ENCODE assay signal across 8 cellular contexts in genomic region chr3:12840148-12840547, GRCh38. TPM values are rescaled to one million over a fixed set of nuclear protein-coding genes. Genes with fewer than 3 reads are reported as not detected.
DNase-seq lines count a peak whose midpoint lies in the region; ATAC-seq and TF ChIP-seq lines count a peak whose summit lies in the region.
"Not testable (repeated sequence)": the region's sequence is repeated elsewhere in the genome, so short reads cannot be mapped to it uniquely, and the experiment has no call there.

No MANE protein-coding gene starts in this region.

- peaks cover 60% of the 10 kb centered on the region for H3K79me2 ChIP-seq in ACC112 (ENCODE audit: control insufficient read depth, insufficient read depth, low read length, unreplicated experiment)

- H3K36me3 Mint-ChIP-seq in activated naive CD4-positive, alpha-beta T cell treated with anti-CD3 and anti-CD28 coated beads, Interleukin-2, amount 10 ng/mL, durations not matched to agents 7 days and 5 days, result peaks cover 53% of the 10 kb centered on the region
- H3K36me3 Mint-ChIP-seq in naive thymus-derived CD4-positive, alpha-beta T cell, result peaks cover 0 to 36% (median 25%) of the 10 kb centered on the region in 5 donors

- H3K9me3 Mint-ChIP-seq in activated naive CD4-positive, alpha-beta T cell treated with anti-CD3 and anti-CD28 coated beads, Interleukin-2, amount 10 ng/mL, durations not matched to agents 7 days and 5 days; naive thymus-derived CD4-positive, alpha-beta T cell: not testable (repeated sequence)

- H3K27ac ChIP-seq in ACC112 (ENCODE audit: low read depth, low read length) (peak overlapping the region; percentile 79; the same call in 1 of the 2 replicates), SJCRH30 (peak overlapping the region; percentile 98; the same call in 1 of the 2 replicates), spleen (peak overlapping the region in 5 of 8 donors; percentile 93 to 97 (median 95))
- peak overlapping the region; percentile 92 for H3K27ac ChIP-seq in effector memory CD4-positive, alpha-beta T cell (ENCODE audit: insufficient read depth, low read length, poor library complexity, severe bottlenecking)
- not testable (repeated sequence) for H3K27ac ChIP-seq in iPS DF 6.9 (ENCODE audit: low read length)
- peak overlapping the region; percentile 92 for H3K27ac ChIP-seq in naive thymus-derived CD4-positive, alpha-beta T cell (ENCODE audit: low read depth, low read length)

- POLR2A ChIA-PET in naive thymus-derived CD4-positive, alpha-beta T cell (lab: Charles Lee), result interaction anchor here (0.6 to 3.0 kb wide), 8 partner anchors 8 to 1812 kb away, joined by 3 to 30 read pairs (median 9); partner anchors contain the start of genes CAND2 and CCDC174

- TF ChIP-seq POLR2A in spleen (IDR thresholded peaks at IDR 0.05), result not testable (repeated sequence)

- DNase-seq in HAP-1 (ENCODE audit: low spot score in 2 of 2); SJCRH30; activated naive CD4-positive, alpha-beta T cell treated with anti-CD3 and anti-CD28 coated beads, Interleukin-2, amount 10 ng/mL, durations not matched to agents 7 days and 5 days; effector memory CD4-positive, alpha-beta T cell; iPS DF 6.9 (ENCODE audit: low read depth, low spot score); naive thymus-derived CD4-positive, alpha-beta T cell; spleen: not testable (repeated sequence)

- peaks cover 51% of the 10 kb centered on the region for H3K4me1 Mint-ChIP-seq in activated naive CD4-positive, alpha-beta T cell treated with anti-CD3 and anti-CD28 coated beads, Interleukin-2, amount 10 ng/mL, durations not matched to agents 7 days and 5 days
- H3K4me1 Mint-ChIP-seq in naive thymus-derived CD4-positive, alpha-beta T cell, result peaks cover 31 to 54% (median 47%) of the 10 kb centered on the region in 7 donors

- not testable (repeated sequence) for H3K27me3 ChIP-seq in ACC112 (ENCODE audit: insufficient read depth, low read length); HAP-1 (ENCODE audit: low read depth); SJCRH30; effector memory CD4-positive, alpha-beta T cell (replicated peaks; ENCODE audit: control insufficient read depth, insufficient read depth, low read length, poor library complexity, severe bottlenecking); iPS DF 6.9 (ENCODE audit: control insufficient read depth, insufficient read depth, low read length); naive thymus-derived CD4-positive, alpha-beta T cell (ENCODE audit: control insufficient read depth in 2 of 2, insufficient read depth in 2 of 2, low read length in 2 of 2); spleen (replicated peaks in 1 of 7)

- TF ChIP-seq CTCF in spleen (IDR thresholded peaks at IDR 0.05 in 8 of 11, conservative IDR thresholded peaks at IDR 0.05 in 3 of 11), result not testable (repeated sequence)

- H3K4me3 ChIP-seq in ACC112 (ENCODE audit: low read depth, low read length), result peak overlapping the region; percentile 100
- peak overlapping the region; percentile 94 for H3K4me3 ChIP-seq in HAP-1
- peak overlapping the region; percentile 96 for H3K4me3 ChIP-seq in SJCRH30
- peak overlapping the region; percentile 87 for H3K4me3 ChIP-seq in effector memory CD4-positive, alpha-beta T cell (ENCODE audit: insufficient read depth, low read depth, low read length, poor library complexity, severe bottlenecking)
- H3K4me3 ChIP-seq in iPS DF 6.9 (ENCODE audit: low read length), result peak overlapping the region; percentile 92; the same call in 1 of the 2 replicates
- peak overlapping the region; percentile 90 for H3K4me3 ChIP-seq in naive thymus-derived CD4-positive, alpha-beta T cell (ENCODE audit: low read length)
- H3K4me3 ChIP-seq in spleen, result peak overlapping the region; percentile 47 to 96 (median 86)

- H3K4me1 ChIP-seq in ACC112 (ENCODE audit: control insufficient read depth, insufficient read depth, low read length, unreplicated experiment), result peaks cover 37% of the 10 kb centered on the region
- H3K4me1 ChIP-seq in HAP-1, result peaks cover 19% of the 10 kb centered on the region
- not testable (repeated sequence) for H3K4me1 ChIP-seq in SJCRH30; iPS DF 6.9 (ENCODE audit: control insufficient read depth, insufficient read depth, low read length)
- peaks cover 12% of the 10 kb centered on the region for H3K4me1 ChIP-seq in effector memory CD4-positive, alpha-beta T cell (ENCODE audit: control insufficient read depth, insufficient read depth, low read length, poor library complexity, severe bottlenecking)
- H3K4me1 ChIP-seq in naive thymus-derived CD4-positive, alpha-beta T cell (ENCODE audit: control insufficient read depth in 2 of 2, insufficient read depth in 2 of 2, low read length in 2 of 2), result peaks cover 16 to 28% of the 10 kb centered on the region in 2 donors
- peaks cover 16 to 50% (median 42%) of the 10 kb centered on the region in 6 donors for H3K4me1 ChIP-seq in spleen

- WGBS in iPS DF 6.9 (ENCODE audit: insufficient coverage, insufficient read length), result no CpG with 5 or more reads among the region's 10 CpGs
- WGBS in spleen, 5 donors, result 47 to 67% (median 58%) methylated on average over 5 to 10 of the region's 10 CpGs

- not testable (repeated sequence) for ATAC-seq in naive thymus-derived CD4-positive, alpha-beta T cell

- not testable (repeated sequence) for H3K27me3 Mint-ChIP-seq in activated naive CD4-positive, alpha-beta T cell treated with anti-CD3 and anti-CD28 coated beads, Interleukin-2, amount 10 ng/mL, durations not matched to agents 7 days and 5 days; naive thymus-derived CD4-positive, alpha-beta T cell

- H3K36me3 ChIP-seq in ACC112 (ENCODE audit: insufficient read depth, low read length) (peaks cover 58% of the 10 kb centered on the region), HAP-1 (replicated peaks) (peaks cover 60% of the 10 kb centered on the region), SJCRH30 (peaks cover 57% of the 10 kb centered on the region), iPS DF 6.9 (ENCODE audit: control insufficient read depth, insufficient read depth, low read length) (peaks cover 38% of the 10 kb centered on the region), spleen (peaks cover 0 to 52% (median 45%) of the 10 kb centered on the region in 6 donors)
- peaks cover 49% of the 10 kb centered on the region for H3K36me3 ChIP-seq in effector memory CD4-positive, alpha-beta T cell (ENCODE audit: control insufficient read depth, insufficient read depth, low read length)
- H3K36me3 ChIP-seq in naive thymus-derived CD4-positive, alpha-beta T cell (ENCODE audit: control insufficient read depth in 2 of 3, insufficient read depth in 3 of 3, low read length in 3 of 3), result peaks cover 11 to 52% (median 34%) of the 10 kb centered on the region in 3 experiments

- H3K9me3 ChIP-seq in HAP-1; SJCRH30 (replicated peaks); effector memory CD4-positive, alpha-beta T cell (ENCODE audit: control insufficient read depth, low read length); iPS DF 6.9 (ENCODE audit: control insufficient read depth, insufficient read depth, low read length); naive thymus-derived CD4-positive, alpha-beta T cell (ENCODE audit: control insufficient read depth in 2 of 3, low read length in 3 of 3); spleen: not testable (repeated sequence)

- peak overlapping the region; percentile 95 for H3K4me3 Mint-ChIP-seq in activated naive CD4-positive, alpha-beta T cell treated with anti-CD3 and anti-CD28 coated beads, Interleukin-2, amount 10 ng/mL, durations not matched to agents 7 days and 5 days
- H3K4me3 Mint-ChIP-seq in naive thymus-derived CD4-positive, alpha-beta T cell, result peak overlapping the region; percentile 92 to 97 (median 96)

- CTCF ChIA-PET in activated naive CD4-positive, alpha-beta T cell treated with anti-CD3 and anti-CD28 coated beads, Interleukin-2, amount 10 ng/mL, durations not matched to agents 7 days and 5 days (lab: Charles Lee), result interaction anchor here (1.1 to 1.6 kb wide), 3 partner anchors 17 to 53 kb away, joined by 3 to 5 read pairs (median 3); no protein-coding TSS in a partner anchor
- CTCF ChIA-PET in naive thymus-derived CD4-positive, alpha-beta T cell (lab: Charles Lee), result interaction anchor here (2.7 kb wide), 1 partner anchor 30 kb away, joined by 16 read pairs; no protein-coding TSS in a partner anchor

- intact Hi-C loops in naive thymus-derived CD4-positive, alpha-beta T cell (cut with micrococcal nuclease), result loop anchor here (2.0 to 10.0 kb wide), 3 partner anchors 43 to 1339 kb away; partner anchors contain the start of genes CAND2 (in 1 of the 2), LSM3 (in 1 of the 2) and XPC (in 1 of the 2)
- intact Hi-C loops in spleen (cut with DNase I; ENCODE audit: low total_unique reads), result not testable (repeated sequence)

- in situ Hi-C loops in HAP-1 (cut with MboI; ENCODE audit: low sequenced_read_pairs), result not testable (repeated sequence)

- peak overlapping the region; percentile 98 for H3K27ac Mint-ChIP-seq in activated naive CD4-positive, alpha-beta T cell treated with anti-CD3 and anti-CD28 coated beads, Interleukin-2, amount 10 ng/mL, durations not matched to agents 7 days and 5 days
- H3K27ac Mint-ChIP-seq in naive thymus-derived CD4-positive, alpha-beta T cell, result peak overlapping the region; percentile 98 to 100 (median 100)

- not testable (repeated sequence) for H2AFZ ChIP-seq in ACC112 (ENCODE audit: low read length, unreplicated experiment)

RNA-seq across cellular contexts. Expression of gene RPL32, which starts 1.2 kb away (rescaled TPM):
- 3,652 and 3,665 TPM in 2 replicates for total RNA-seq in SJCRH30 (2014; rRNA removed; shearing (Covaris generic))
- 1,000 to 10,000 TPM; 1,890 to 4,471 (median 4,246) TPM for total RNA-seq in naive thymus-derived CD4-positive, alpha-beta T cell
- 1,000 to 10,000 TPM; 4,172 to 4,415 TPM for polyA plus RNA-seq in naive thymus-derived CD4-positive, alpha-beta T cell
- total RNA-seq in spleen, result 1,000 to 10,000 TPM in 6 of 7 donors, 100 to 1,000 TPM in 1; 911 to 1,835 (median 1,346) TPM
- 1,000 to 10,000 TPM; 3,289 to 6,164 (median 6,022) TPM for polyA plus RNA-seq in spleen

RNA-seq across cellular contexts. Expression of gene CAND2, which starts 43.7 kb away (rescaled TPM):
- total RNA-seq in SJCRH30 (2014; rRNA removed; shearing (Covaris generic)), result 3.4 and 4.9 TPM in 2 replicates
- total RNA-seq in naive thymus-derived CD4-positive, alpha-beta T cell, result 1 to 10 TPM in 4 of 5 experiments, under 1 TPM in 1; 0.15 to 8.2 (median 4.3) TPM
- polyA plus RNA-seq in naive thymus-derived CD4-positive, alpha-beta T cell, result 1 to 10 TPM; 3.4 to 5.5 TPM
- 10 to 100 TPM in 1 of 7 donors, 1 to 10 TPM in 6; 4.0 to 12.2 (median 8.0) TPM for total RNA-seq in spleen
- 1 to 10 TPM in 1 of 3 donors, under 1 TPM in 2; 0.78 to 2.6 (median 0.88) TPM for polyA plus RNA-seq in spleen
